ENCODE assay signal across 10 cellular contexts in genomic region chr9:105246656-105247162, GRCh38. TPM values are rescaled to one million over a fixed set of nuclear protein-coding genes. Genes with fewer than 3 reads are reported as not detected.
A peak's percentile ranks its signal among the peaks of the same experiment; 100 is the strongest.
DNase-seq lines count a peak whose midpoint lies in the region; ATAC-seq and TF ChIP-seq lines count a peak whose summit lies in the region.
"Had no signal": no experiment of that assay in that cellular context is flagged by ENCODE, and none has a peak within 500 bp of the region (broad histone marks: within the 10 kb centered on the region; RNA-seq: fewer than 3 reads in every experiment).

No MANE protein-coding gene starts in this region.

- H3K4me1 ChIP-seq in GM23248 (ENCODE audit: insufficient read depth) (peaks cover 32% of the 10 kb centered on the region), OCI-LY3 (ENCODE audit: low read length) (peaks cover 48% of the 10 kb centered on the region), parathyroid adenoma (peaks cover 13% of the 10 kb centered on the region)

- H4K20me1 ChIP-seq in GM23248 (ENCODE audit: insufficient read depth) (no peaks in the 10 kb centered on the region), OCI-LY3 (ENCODE audit: insufficient read depth, low read length) (peaks cover 30% of the 10 kb centered on the region; the same call in 1 of the 2 replicates)

- DNase-seq in GM23248 (peak; percentile 52), epithelial cell of esophagus (ENCODE audit: low read depth) (no peak), dedifferentiated amniotic fluid mesenchymal stem cell (ENCODE audit: extremely low spot score) (no peak), NCI-H1092 treated with DMSO at 0.1 percent for 48 hours (lab: John Stamatoyannopoulos, UW) (no peak)
- DNase-seq: mucosa of descending colon, T-helper 9 cell had no signal

- in situ Hi-C loops in GM23248 (cut with MboI) = no loop called here

- ATAC-seq in GM18873 (IDR thresholded peaks at IDR 0.05; ENCODE audit: low FRiP score, unreplicated experiment) = no peak
- ATAC-seq in HG03097 (IDR thresholded peaks at IDR 0.05; ENCODE audit: low FRiP score, unreplicated experiment) = no peak
- ATAC-seq: mucosa of descending colon had no signal

- H3K27ac ChIP-seq in GM23248 = peak overlapping the region; percentile 80
- no peak overlapping the region for H3K27ac ChIP-seq in OCI-LY3 (ENCODE audit: low read length)
- H3K27ac ChIP-seq in parathyroid adenoma = peak overlapping the region; percentile 96

- peak overlapping the region; percentile 95 for H2AFZ ChIP-seq in GM23248
- H2AFZ ChIP-seq in OCI-LY3 (ENCODE audit: low read depth, low read length) = no peak overlapping the region
- no peak overlapping the region for H2AFZ ChIP-seq in parathyroid adenoma

- peak overlapping the region; percentile 96 for H3K4me3 ChIP-seq in GM23248
- H3K4me3 ChIP-seq in OCI-LY3 (ENCODE audit: low read length) = peak overlapping the region; percentile 91
- H3K4me3 ChIP-seq in epithelial cell of esophagus (ENCODE audit: low read length) = peak overlapping the region; percentile 82
- no peak overlapping the region for H3K4me3 ChIP-seq in parathyroid adenoma (ENCODE audit: low read depth, low read length)

- WGBS in GM23248 (ENCODE audit: low coverage in 1 of 2, low lambda C conversion rate in 2 of 2, missing lambda C conversion rate in 2 of 2), 2 experiments = 13 to 17% methylated on average over 5 of the region's 5 CpGs

- H3K79me2 ChIP-seq in GM23248 (ENCODE audit: insufficient read depth) (peaks cover 61% of the 10 kb centered on the region), OCI-LY3 (ENCODE audit: low read length) (peaks cover 69% of the 10 kb centered on the region), parathyroid adenoma (peaks cover 14% of the 10 kb centered on the region)

- H3K9ac ChIP-seq in GM23248 (peak overlapping the region; percentile 90), OCI-LY3 (ENCODE audit: low read length) (peak overlapping the region; percentile 81; the same call in 1 of the 2 replicates), parathyroid adenoma (no peak overlapping the region)

- no peaks in the 10 kb centered on the region for H3K9me2 ChIP-seq in GM23248 (ENCODE audit: insufficient read depth)

- H3K36me3 ChIP-seq in GM23248 (ENCODE audit: low read depth) (no peaks in the 10 kb centered on the region), OCI-LY3 (replicated peaks; ENCODE audit: low read depth, low read length) (no peaks in the 10 kb centered on the region), parathyroid adenoma (ENCODE audit: control insufficient read depth, insufficient read depth, low read length) (no peaks in the 10 kb centered on the region)

- H3K27me3 ChIP-seq in GM23248 (replicated peaks; ENCODE audit: insufficient read depth) = no peaks in the 10 kb centered on the region
- H3K27me3 ChIP-seq in OCI-LY3 (ENCODE audit: low read depth, low read length) = peaks cover 3% of the 10 kb centered on the region
- no peaks in the 10 kb centered on the region for H3K27me3 ChIP-seq in parathyroid adenoma (ENCODE audit: control insufficient read depth, insufficient read depth, low read length)

- TF ChIP-seq CTCF in OCI-LY3 (IDR thresholded peaks at IDR 0.05; ENCODE audit: low read depth, low read length) (no peak), epithelial cell of esophagus (IDR thresholded peaks at IDR 0.05; ENCODE audit: insufficient read depth, low read depth, low read length, missing control alignments) (no peak), parathyroid adenoma (IDR thresholded peaks at IDR 0.05) (no peak)

- H3K4me2 ChIP-seq in GM23248 (ENCODE audit: unreplicated experiment) (peak overlapping the region; percentile 94), OCI-LY3 (ENCODE audit: low read length) (peak overlapping the region; percentile 92), parathyroid adenoma (ENCODE audit: low read length) (peak overlapping the region; percentile 9)

- peaks cover 32% of the 10 kb centered on the region for H3F3A ChIP-seq in GM23248 (ENCODE audit: insufficient read depth)

- no peaks in the 10 kb centered on the region for H3K9me3 ChIP-seq in GM23248 (ENCODE audit: low read depth)
- H3K9me3 ChIP-seq in OCI-LY3 (ENCODE audit: insufficient read depth, low read length) = no peaks in the 10 kb centered on the region
- H3K9me3 ChIP-seq in parathyroid adenoma (ENCODE audit: control insufficient read depth, low read length) = no peaks in the 10 kb centered on the region
- H3K9me3 ChIP-seq: mucosa of descending colon had no signal

RNA-seq across cellular contexts. Expression of gene SLC44A1, which starts 2.3 kb away (rescaled TPM):
- 52.6 and 54.6 TPM in 2 replicates for total RNA-seq in GM23248 (2014; rRNA removed; shearing (Covaris generic))
- 27.8 and 30.4 TPM in 2 replicates for polyA plus RNA-seq in GM23248 (2016; fragmentation: Nextera tagmentation; extraction: Ambion mirVana)

Comparison
In these comparisons a context has a peak if more than half of its experiments do, and no peak if none do; other contexts are left out.
1. H3K4me2 ChIP-seq: peak in every context shown above with its lines; median percentile 94 in GM23248; 92 in OCI-LY3; 9 in parathyroid adenoma.